In the genomic region with DNA sequence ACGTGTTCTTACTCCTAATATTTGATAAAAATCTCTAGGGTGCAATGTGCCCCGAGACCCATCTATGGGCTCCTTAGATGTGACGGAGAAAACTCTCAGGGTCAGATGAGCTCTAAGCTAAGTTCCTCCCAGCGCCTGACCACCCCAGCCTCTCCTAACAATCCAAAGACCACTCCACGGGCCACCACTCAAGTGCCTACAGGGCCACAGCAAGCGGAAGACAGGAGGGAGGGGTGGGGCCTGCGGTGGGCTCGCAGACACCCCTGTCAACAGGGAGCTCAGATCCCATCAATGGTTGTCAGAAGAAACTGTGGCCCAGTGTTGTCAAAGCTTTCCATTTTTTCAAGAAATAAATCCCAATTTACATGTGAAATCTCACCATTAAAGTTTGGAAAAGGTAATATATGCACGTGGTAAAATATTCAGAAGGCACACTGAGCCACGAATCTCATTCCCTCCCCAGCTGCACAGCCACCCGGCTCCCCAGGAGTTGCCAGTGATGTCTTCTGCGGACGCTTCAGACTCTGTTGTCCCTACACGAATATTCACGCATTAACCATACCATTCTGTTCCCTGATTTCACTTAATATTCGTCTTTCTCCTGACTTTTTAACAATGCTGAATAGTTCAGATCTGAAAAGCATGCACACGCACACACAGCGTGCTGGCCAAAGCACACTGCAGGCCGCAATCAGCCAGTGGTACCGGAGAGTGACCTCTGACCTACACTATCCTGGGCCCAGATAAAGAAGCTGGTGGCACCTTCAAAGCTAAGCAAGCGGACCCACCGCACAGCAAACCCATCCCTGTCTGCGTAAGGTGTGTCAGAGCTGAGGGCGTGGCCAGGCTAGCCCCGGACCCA, we compare ENCODE assay signal across 2 cellular contexts.
TF ChIP-seq lines count a peak whose summit lies in the region.

No MANE protein-coding gene starts in this region.

TF ChIP-seq in GM23338, 12 proteins besides CTCF, POLR2A, EP300 and RAD21 (continues in another document):
- TF ChIP-seq EZH2 (IDR thresholded peaks at IDR 0.05; ENCODE audit: low read depth, unreplicated experiment) (no peak), NANOG (IDR thresholded peaks at IDR 0.05; ENCODE audit: borderline replicate concordance) (no peak), STAT1 (IDR thresholded peaks at IDR 0.05; ENCODE audit: unreplicated experiment) (no peak), ZNF114 (CRISPR knock-in tag; IDR thresholded peaks at IDR 0.05) (no peak), EZH2phosphoT487 (IDR thresholded peaks at IDR 0.05; ENCODE audit: unreplicated experiment) (no peak), JUNB (IDR thresholded peaks at IDR 0.05; ENCODE audit: unreplicated experiment) (no peak), ZNF331 (CRISPR knock-in tag; IDR thresholded peaks at IDR 0.05; ENCODE audit: low read depth) (no peak)
- TF ChIP-seq, protein P1, sequence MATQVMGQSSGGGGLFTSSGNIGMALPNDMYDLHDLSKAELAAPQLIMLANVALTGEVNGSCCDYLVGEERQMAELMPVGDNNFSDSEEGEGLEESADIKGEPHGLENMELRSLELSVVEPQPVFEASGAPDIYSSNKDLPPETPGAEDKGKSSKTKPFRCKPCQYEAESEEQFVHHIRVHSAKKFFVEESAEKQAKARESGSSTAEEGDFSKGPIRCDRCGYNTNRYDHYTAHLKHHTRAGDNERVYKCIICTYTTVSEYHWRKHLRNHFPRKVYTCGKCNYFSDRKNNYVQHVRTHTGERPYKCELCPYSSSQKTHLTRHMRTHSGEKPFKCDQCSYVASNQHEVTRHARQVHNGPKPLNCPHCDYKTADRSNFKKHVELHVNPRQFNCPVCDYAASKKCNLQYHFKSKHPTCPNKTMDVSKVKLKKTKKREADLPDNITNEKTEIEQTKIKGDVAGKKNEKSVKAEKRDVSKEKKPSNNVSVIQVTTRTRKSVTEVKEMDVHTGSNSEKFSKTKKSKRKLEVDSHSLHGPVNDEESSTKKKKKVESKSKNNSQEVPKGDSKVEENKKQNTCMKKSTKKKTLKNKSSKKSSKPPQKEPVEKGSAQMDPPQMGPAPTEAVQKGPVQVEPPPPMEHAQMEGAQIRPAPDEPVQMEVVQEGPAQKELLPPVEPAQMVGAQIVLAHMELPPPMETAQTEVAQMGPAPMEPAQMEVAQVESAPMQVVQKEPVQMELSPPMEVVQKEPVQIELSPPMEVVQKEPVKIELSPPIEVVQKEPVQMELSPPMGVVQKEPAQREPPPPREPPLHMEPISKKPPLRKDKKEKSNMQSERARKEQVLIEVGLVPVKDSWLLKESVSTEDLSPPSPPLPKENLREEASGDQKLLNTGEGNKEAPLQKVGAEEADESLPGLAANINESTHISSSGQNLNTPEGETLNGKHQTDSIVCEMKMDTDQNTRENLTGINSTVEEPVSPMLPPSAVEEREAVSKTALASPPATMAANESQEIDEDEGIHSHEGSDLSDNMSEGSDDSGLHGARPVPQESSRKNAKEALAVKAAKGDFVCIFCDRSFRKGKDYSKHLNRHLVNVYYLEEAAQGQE (IDR thresholded peaks at IDR 0.05; ENCODE audit: unreplicated experiment): no peak
- TF ChIP-seq, protein P2, sequence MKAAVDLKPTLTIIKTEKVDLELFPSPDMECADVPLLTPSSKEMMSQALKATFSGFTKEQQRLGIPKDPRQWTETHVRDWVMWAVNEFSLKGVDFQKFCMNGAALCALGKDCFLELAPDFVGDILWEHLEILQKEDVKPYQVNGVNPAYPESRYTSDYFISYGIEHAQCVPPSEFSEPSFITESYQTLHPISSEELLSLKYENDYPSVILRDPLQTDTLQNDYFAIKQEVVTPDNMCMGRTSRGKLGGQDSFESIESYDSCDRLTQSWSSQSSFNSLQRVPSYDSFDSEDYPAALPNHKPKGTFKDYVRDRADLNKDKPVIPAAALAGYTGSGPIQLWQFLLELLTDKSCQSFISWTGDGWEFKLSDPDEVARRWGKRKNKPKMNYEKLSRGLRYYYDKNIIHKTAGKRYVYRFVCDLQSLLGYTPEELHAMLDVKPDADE (IDR thresholded peaks at IDR 0.05): no peak

TF ChIP-seq in IMR-90, 13 proteins besides CTCF, POLR2A, EP300 and RAD21:
- TF ChIP-seq, protein P3, sequence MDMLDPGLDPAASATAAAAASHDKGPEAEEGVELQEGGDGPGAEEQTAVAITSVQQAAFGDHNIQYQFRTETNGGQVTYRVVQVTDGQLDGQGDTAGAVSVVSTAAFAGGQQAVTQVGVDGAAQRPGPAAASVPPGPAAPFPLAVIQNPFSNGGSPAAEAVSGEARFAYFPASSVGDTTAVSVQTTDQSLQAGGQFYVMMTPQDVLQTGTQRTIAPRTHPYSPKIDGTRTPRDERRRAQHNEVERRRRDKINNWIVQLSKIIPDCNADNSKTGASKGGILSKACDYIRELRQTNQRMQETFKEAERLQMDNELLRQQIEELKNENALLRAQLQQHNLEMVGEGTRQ (IDR thresholded peaks at IDR 0.05; ENCODE audit: low read depth, low read length): no peak
- TF ChIP-seq RFX5 (IDR thresholded peaks at IDR 0.05; ENCODE audit: low read depth, low read length) (no peak), SMC3 (IDR thresholded peaks at IDR 0.05; ENCODE audit: low read depth, low read length) (no peak), CEBPB (IDR thresholded peaks at IDR 0.05; ENCODE audit: low read depth, low read length) (no peak), NFE2L2 (IDR thresholded peaks at IDR 0.05; ENCODE audit: low read depth, low read length) (no peak), FOS (IDR thresholded peaks at IDR 0.05; ENCODE audit: low read depth, low read length) (no peak), CHD1 (IDR thresholded peaks at IDR 0.05; ENCODE audit: low read depth, low read length) (no peak), MXI1 (IDR thresholded peaks at IDR 0.05; ENCODE audit: borderline replicate concordance, low read depth, low read length) (no peak), MAFK (IDR thresholded peaks at IDR 0.05; ENCODE audit: low read depth, low read length) (no peak), MAZ (IDR thresholded peaks at IDR 0.05; ENCODE audit: borderline replicate concordance, low read depth, low read length) (no peak), RCOR1 (IDR thresholded peaks at IDR 0.05; ENCODE audit: insufficient replicate concordance, low read length) (no peak), BHLHE40 (IDR thresholded peaks at IDR 0.05; ENCODE audit: low read depth, low read length) (no peak)
- TF ChIP-seq, protein P4, sequence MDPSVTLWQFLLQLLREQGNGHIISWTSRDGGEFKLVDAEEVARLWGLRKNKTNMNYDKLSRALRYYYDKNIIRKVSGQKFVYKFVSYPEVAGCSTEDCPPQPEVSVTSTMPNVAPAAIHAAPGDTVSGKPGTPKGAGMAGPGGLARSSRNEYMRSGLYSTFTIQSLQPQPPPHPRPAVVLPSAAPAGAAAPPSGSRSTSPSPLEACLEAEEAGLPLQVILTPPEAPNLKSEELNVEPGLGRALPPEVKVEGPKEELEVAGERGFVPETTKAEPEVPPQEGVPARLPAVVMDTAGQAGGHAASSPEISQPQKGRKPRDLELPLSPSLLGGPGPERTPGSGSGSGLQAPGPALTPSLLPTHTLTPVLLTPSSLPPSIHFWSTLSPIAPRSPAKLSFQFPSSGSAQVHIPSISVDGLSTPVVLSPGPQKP (IDR thresholded peaks at IDR 0.05; ENCODE audit: borderline replicate concordance, low read depth, low read length): no peak
